Comparison of ENCODE assay signal across 12 cellular contexts in the genomic region with DNA sequence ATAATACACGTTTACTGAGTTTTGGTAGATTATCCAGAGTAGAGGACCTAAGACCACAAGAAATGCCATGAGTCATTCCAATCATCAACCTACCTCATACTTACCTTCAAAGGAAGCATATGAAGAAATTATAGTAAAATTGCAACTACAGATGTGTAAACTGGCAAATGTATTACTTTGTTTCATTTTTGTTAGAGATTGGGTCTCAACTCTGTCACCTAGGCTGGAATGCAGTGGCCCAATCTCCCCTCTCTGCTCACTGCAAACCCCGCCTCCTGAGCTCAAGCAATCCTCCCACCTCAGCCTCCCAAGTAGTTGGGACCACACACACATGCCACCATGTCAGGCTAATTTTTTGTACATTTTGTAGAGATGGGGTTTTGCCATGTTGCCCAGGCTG.
"Had no signal": no experiment of that assay in that cellular context is flagged by ENCODE, and none has a peak within 500 bp of the region (broad histone marks: within the 10 kb centered on the region; RNA-seq: fewer than 3 reads in every experiment).

No MANE protein-coding gene starts in this region.

- H3K4me3 Mint-ChIP-seq: mesothelial cell of epicardium; stimulated activated memory B cell treated with anti-CD40 and anti-IgM and Interleukin-4, amounts not matched to agents 10 μg/mL and 1 μg/mL and 100 μg/mL, for 72 hours; T-helper 17 cell; type B pancreatic cell; WTC11 had no signal

- ATAC-seq: left cardiac atrium; lower lobe of right lung; pancreas; stimulated activated memory B cell treated with anti-CD40 and anti-IgM and Interleukin-4, amounts not matched to agents 10 μg/mL and 1 μg/mL and 100 μg/mL, for 72 hours; T-helper 17 cell; WTC11 had no signal

- DNase-seq: esophagus squamous epithelium, foreskin fibroblast, left cardiac atrium, lower lobe of right lung, pancreas, retina, SHP77, T-helper 17 cell had no signal

- H3K27ac Mint-ChIP-seq: mesothelial cell of epicardium; stimulated activated memory B cell treated with anti-CD40 and anti-IgM and Interleukin-4, amounts not matched to agents 10 μg/mL and 1 μg/mL and 100 μg/mL, for 72 hours; type B pancreatic cell; WTC11 had no signal

- H3K27me3 Mint-ChIP-seq: stimulated activated memory B cell treated with anti-CD40 and anti-IgM and Interleukin-4, amounts not matched to agents 10 μg/mL and 1 μg/mL and 100 μg/mL, for 72 hours; T-helper 17 cell; type B pancreatic cell had no signal

- FAIRE-seq: pancreas had no signal

- H3K9me3 Mint-ChIP-seq: mesothelial cell of epicardium; stimulated activated memory B cell treated with anti-CD40 and anti-IgM and Interleukin-4, amounts not matched to agents 10 μg/mL and 1 μg/mL and 100 μg/mL, for 72 hours; type B pancreatic cell; WTC11 had no signal
